In the genomic region with DNA sequence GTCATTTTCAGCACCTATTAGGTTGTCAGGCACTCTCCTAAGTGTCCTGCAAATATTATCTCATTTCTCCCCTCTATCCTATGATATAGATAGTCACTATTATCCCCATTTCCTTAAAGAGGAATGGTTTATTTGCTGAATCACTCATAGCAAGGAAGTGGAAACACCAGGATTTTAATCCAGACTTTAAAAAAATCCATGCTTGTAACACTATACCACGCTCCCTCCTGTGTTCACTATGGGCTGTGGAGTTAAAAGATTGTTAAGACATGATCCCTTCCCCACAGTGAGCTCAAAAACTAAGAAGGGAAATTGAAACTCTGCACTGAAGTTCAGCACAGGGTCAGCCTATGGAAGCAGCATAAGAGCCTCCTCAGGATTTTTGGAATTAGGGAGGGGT, we compare ENCODE assay signal across 21 cellular contexts.
DNase-seq lines count a peak whose midpoint lies in the region; ATAC-seq, FAIRE-seq and TF ChIP-seq lines count a peak whose summit lies in the region.
"Had no signal": no experiment of that assay in that cellular context is flagged by ENCODE, and none has a peak within 500 bp of the region (broad histone marks: within the 10 kb centered on the region; RNA-seq: fewer than 3 reads in every experiment).

No MANE protein-coding gene starts in this region.

- peak; percentile 11 for DNase-seq in EH (ENCODE audit: low read depth)
- peak; percentile 66 for DNase-seq in NCI-H2171 treated with DMSO at 0.1 percent for 48 hours (lab: John Stamatoyannopoulos, UW)
- peak; percentile 15 for DNase-seq in bronchial epithelial cell (ENCODE audit: low read depth)
- DNase-seq in D341Med (ENCODE audit: low spot score), result no peak
- no peak for DNase-seq in HUDEP-2 (lab: John Stamatoyannopoulos, UW; ENCODE audit: unreplicated experiment in 76 of 76)
- DNase-seq in stimulated activated naive B cell treated with anti-CD40 and anti-IgM and Interleukin-4, amounts not matched to agents 10 μg/mL and 1 μg/mL and 100 μg/mL, for 72 hours, result no peak
- DNase-seq in activated CD8-positive, alpha-beta T cell treated with anti-CD3 and anti-CD28 coated beads for 36 hours, result no peak
- DNase-seq: CD8-positive, alpha-beta T cell; H9; NCI-H1417 treated with DMSO at 0.1 percent for 48 hours; NCI-H1930; NCI-H446 treated with DMSO at 0.1 percent for 48 hours; NCI-H774; Peyer's patch; Right ventricle myocardium superior had no signal

- CTCF ChIA-PET in activated CD8-positive, alpha-beta T cell treated with anti-CD3 and anti-CD28 coated beads for 36 hours (lab: Charles Lee), result no interaction called here

- no peak for TF ChIP-seq CTCF in bronchial epithelial cell (IDR thresholded peaks at IDR 0.05; ENCODE audit: insufficient read depth, low read length, severe bottlenecking)
- no peak for TF ChIP-seq CTCF in nephron (IDR thresholded peaks at IDR 0.05; ENCODE audit: unreplicated experiment in 3 of 3)
- no peak for TF ChIP-seq CTCF in activated CD8-positive, alpha-beta T cell treated with anti-CD3 and anti-CD28 coated beads for 36 hours (IDR thresholded peaks at IDR 0.05)

- no peak for FAIRE-seq in bronchial epithelial cell (lab: Jason Lieb, UNC)
- FAIRE-seq: A204.1, D721Med, K562 had no signal

- no peaks in the 10 kb centered on the region for H3K27me3 ChIP-seq in bronchial epithelial cell (ENCODE audit: control insufficient read depth, insufficient read depth, low read length)
- H3K27me3 ChIP-seq: BLaER1, Peyer's patch had no signal

- H3K27me3 Mint-ChIP-seq in nephron (ENCODE audit: low read depth), result no peaks in the 10 kb centered on the region
- H3K27me3 Mint-ChIP-seq in stimulated activated naive B cell treated with anti-CD40 and anti-IgM and Interleukin-4, amounts not matched to agents 10 μg/mL and 1 μg/mL and 100 μg/mL, for 72 hours, result no peaks in the 10 kb centered on the region
- no peaks in the 10 kb centered on the region for H3K27me3 Mint-ChIP-seq in activated CD8-positive, alpha-beta T cell treated with anti-CD3 and anti-CD28 coated beads for 36 hours

- H3K4me3 ChIP-seq in bronchial epithelial cell (ENCODE audit: low read depth, low read length), result no peak overlapping the region
- H3K4me3 ChIP-seq: BLaER1, K562, Peyer's patch, SK-N-MC had no signal

- peak overlapping the region in 2 of 3 experiments; percentile 2 to 24 for H3K27ac Mint-ChIP-seq in nephron
- H3K27ac Mint-ChIP-seq in stimulated activated naive B cell treated with anti-CD40 and anti-IgM and Interleukin-4, amounts not matched to agents 10 μg/mL and 1 μg/mL and 100 μg/mL, for 72 hours, result no peak overlapping the region
- no peak overlapping the region for H3K27ac Mint-ChIP-seq in activated CD8-positive, alpha-beta T cell treated with anti-CD3 and anti-CD28 coated beads for 36 hours
- H3K27ac Mint-ChIP-seq: CD8-positive, alpha-beta T cell; H9 had no signal

- peaks cover 18% of the 10 kb centered on the region for H3K36me3 Mint-ChIP-seq in nephron (ENCODE audit: low read depth)
- peaks cover 31 to 64% of the 10 kb centered on the region in 2 donors for H3K36me3 Mint-ChIP-seq in stimulated activated naive B cell treated with anti-CD40 and anti-IgM and Interleukin-4, amounts not matched to agents 10 μg/mL and 1 μg/mL and 100 μg/mL, for 72 hours
- peaks cover 14% of the 10 kb centered on the region for H3K36me3 Mint-ChIP-seq in activated CD8-positive, alpha-beta T cell treated with anti-CD3 and anti-CD28 coated beads for 36 hours (ENCODE audit: low read depth)

- peaks cover 9% of the 10 kb centered on the region for H3K4me1 Mint-ChIP-seq in nephron
- H3K4me1 Mint-ChIP-seq in stimulated activated naive B cell treated with anti-CD40 and anti-IgM and Interleukin-4, amounts not matched to agents 10 μg/mL and 1 μg/mL and 100 μg/mL, for 72 hours, result peaks cover 0 to 5% of the 10 kb centered on the region in 2 donors
- H3K4me1 Mint-ChIP-seq in activated CD8-positive, alpha-beta T cell treated with anti-CD3 and anti-CD28 coated beads for 36 hours (ENCODE audit: low read depth), result peaks cover 10% of the 10 kb centered on the region

- POLR2A ChIA-PET in activated CD8-positive, alpha-beta T cell treated with anti-CD3 and anti-CD28 coated beads for 36 hours (lab: Charles Lee), result no interaction called here

- H3K4me3 Mint-ChIP-seq in nephron, result no peak overlapping the region
- no peak overlapping the region for H3K4me3 Mint-ChIP-seq in stimulated activated naive B cell treated with anti-CD40 and anti-IgM and Interleukin-4, amounts not matched to agents 10 μg/mL and 1 μg/mL and 100 μg/mL, for 72 hours
- no peak overlapping the region for H3K4me3 Mint-ChIP-seq in activated CD8-positive, alpha-beta T cell treated with anti-CD3 and anti-CD28 coated beads for 36 hours
- H3K4me3 Mint-ChIP-seq: CD8-positive, alpha-beta T cell had no signal

- no peaks in the 10 kb centered on the region for H3K36me3 ChIP-seq in bronchial epithelial cell (ENCODE audit: control insufficient read depth, insufficient read depth, low read length)
- H3K36me3 ChIP-seq: BLaER1 had no signal

- no peak for ATAC-seq in stimulated activated naive B cell treated with anti-CD40 and anti-IgM and Interleukin-4, amounts not matched to agents 10 μg/mL and 1 μg/mL and 100 μg/mL, for 72 hours (replicated peaks)
- ATAC-seq in activated CD8-positive, alpha-beta T cell treated with anti-CD3 and anti-CD28 coated beads for 36 hours, result no peak
- ATAC-seq: CD8-positive, alpha-beta T cell; K562 had no signal

- H3K9me3 Mint-ChIP-seq in nephron, result no peaks in the 10 kb centered on the region
- no peaks in the 10 kb centered on the region for H3K9me3 Mint-ChIP-seq in stimulated activated naive B cell treated with anti-CD40 and anti-IgM and Interleukin-4, amounts not matched to agents 10 μg/mL and 1 μg/mL and 100 μg/mL, for 72 hours
- no peaks in the 10 kb centered on the region for H3K9me3 Mint-ChIP-seq in activated CD8-positive, alpha-beta T cell treated with anti-CD3 and anti-CD28 coated beads for 36 hours
- H3K9me3 Mint-ChIP-seq: CD8-positive, alpha-beta T cell; H9 had no signal

- intact Hi-C loops in activated CD8-positive, alpha-beta T cell treated with anti-CD3 and anti-CD28 coated beads for 36 hours (cut with micrococcal nuclease), result no loop called here

Comparison
In these comparisons a context has a peak if more than half of its experiments do, and no peak if none do; other contexts are left out.
1. DNase-seq: peak in EH (single experiment), NCI-H2171 treated with DMSO at 0.1 percent for 48 hours (single experiment) and bronchial epithelial cell (single experiment); none in D341Med (single experiment), HUDEP-2 (0 of 76), stimulated activated naive B cell treated with anti-CD40 and anti-IgM and Interleukin-4, amounts not matched to agents 10 μg/mL and 1 μg/mL and 100 μg/mL, for 72 hours (single experiment) and activated CD8-positive, alpha-beta T cell treated with anti-CD3 and anti-CD28 coated beads for 36 hours (single experiment).
2. H3K27ac Mint-ChIP-seq: peak in nephron (2 of 3); none in stimulated activated naive B cell treated with anti-CD40 and anti-IgM and Interleukin-4, amounts not matched to agents 10 μg/mL and 1 μg/mL and 100 μg/mL, for 72 hours (single experiment) and activated CD8-positive, alpha-beta T cell treated with anti-CD3 and anti-CD28 coated beads for 36 hours (single experiment).